Comparison of ENCODE assay signal across 40 cellular contexts in the genomic region with DNA sequence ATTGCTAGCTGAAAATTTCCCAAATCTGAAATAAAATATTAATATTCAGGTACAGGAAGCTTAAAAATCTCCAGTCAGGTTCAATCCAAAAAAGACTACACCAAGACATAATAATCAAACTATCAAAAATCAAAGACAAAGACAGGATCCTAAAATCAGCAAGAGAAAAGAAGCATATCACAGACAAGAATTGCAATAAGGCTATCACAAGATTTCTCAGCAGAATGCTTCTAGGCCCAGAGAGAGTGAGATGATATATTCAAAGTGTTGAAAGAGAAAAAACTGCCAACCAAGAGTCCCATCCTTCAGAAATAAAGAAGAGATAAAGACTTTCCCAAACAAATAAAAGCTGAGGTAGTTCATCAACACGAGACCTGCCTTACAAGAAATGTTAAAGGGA. TPM values are rescaled to one million over a fixed set of nuclear protein-coding genes. Genes with fewer than 3 reads are reported as not detected.
"Had no signal": no experiment of that assay in that cellular context is flagged by ENCODE, and none has a peak within 500 bp of the region (broad histone marks: within the 10 kb centered on the region; RNA-seq: fewer than 3 reads in every experiment).

No MANE protein-coding gene starts in this region.

- FAIRE-seq: RCC 7860 had no signal

- H3K27me3 ChIP-seq: SJCRH30 had no signal

- ATAC-seq: Panc1, Right ventricle myocardium inferior, SK-N-SH treated with all-trans-retinoic acid at 6 μM for 48 hours had no signal

- DNase-seq: Karpas-422, MM.1S, MV-4-11, NCI-H1092, NCI-H1105, NCI-H1417, NCI-H1436, NCI-H146, NCI-H1694, NCI-H187, NCI-H1930, NCI-H2029 treated with DMSO at 0.1 percent for 48 hours, NCI-H2081 treated with DMSO at 0.1 percent for 48 hours, NCI-H2107, NCI-H2171, NCI-H226, NCI-H446 treated with DMSO at 0.1 percent for 48 hours, NCI-H510A, NCI-H524, NCI-H526, NCI-H69, NCI-H748 treated with DMSO at 0.1 percent for 48 hours, NCI-H82, PC-9, SHP77, SIG-M5, SJCRH30, SW 1271, T-helper 1 cell had no signal

- H3K9me3 ChIP-seq: SJCRH30 had no signal

- H3K4me2 ChIP-seq: PC-9 had no signal

- H3K4me3 ChIP-seq: PC-9, SJCRH30, SK-N-MC had no signal

- H3K4me1 ChIP-seq: SJCRH30 had no signal

- H2AFZ ChIP-seq: PC-9 had no signal

- H3K27ac ChIP-seq: PC-9, RWPE1, SJCRH30, SK-N-MC had no signal

- H3K36me3 ChIP-seq: SJCRH30 had no signal

RNA-seq across cellular contexts. Expression of a gene that starts 5.0 kb away (rescaled TPM):
- total RNA-seq: LHCN-M2, MCF 10A, OCI-LY7, PC-9, RPMI7951, SJCRH30, SK-MEL-5 had no signal

RNA-seq across cellular contexts. Expression of a gene that starts 48.6 kb away (rescaled TPM):
- total RNA-seq: LHCN-M2, OCI-LY7, PC-9, RPMI7951, SJCRH30, SK-MEL-5 had no signal
